ENCODE assay signal across 1 cellular context in genomic region chr16:23803591-23804123, GRCh38.
A peak's percentile ranks its signal among the peaks of the same experiment; 100 is the strongest.
TF ChIP-seq lines count a peak whose summit lies in the region.

No MANE protein-coding gene starts in this region.

TF ChIP-seq in GM12878, 131 proteins besides CTCF, POLR2A, EP300 and RAD21 (continued from another document):
- peak; percentile 90 for TF ChIP-seq SMC3 (IDR thresholded peaks at IDR 0.05; ENCODE audit: borderline replicate concordance, low read length)
- no peak for TF ChIP-seq IKZF1 (conservative IDR thresholded peaks at IDR 0.05)
- no peak for TF ChIP-seq KAT2A (conservative IDR thresholded peaks at IDR 0.05; ENCODE audit: control insufficient read depth, low read depth, low read length)
- no peak for TF ChIP-seq NFXL1 (IDR thresholded peaks at IDR 0.05; ENCODE audit: borderline replicate concordance)
- TF ChIP-seq CBX3 (IDR thresholded peaks at IDR 0.05; ENCODE audit: borderline replicate concordance, low read depth) = no peak
- no peak for TF ChIP-seq FOXK2 (IDR thresholded peaks at IDR 0.05)
- 0 out of 2 replicates have a peak, but pooled peaks have one; percentile 34 for TF ChIP-seq NBN (IDR thresholded peaks at IDR 0.05)
- TF ChIP-seq SMARCA5 (IDR thresholded peaks at IDR 0.05) = peak; percentile 72; the same call in 1 of the 2 replicates
- no peak for TF ChIP-seq TCF3 (IDR thresholded peaks at IDR 0.05; ENCODE audit: borderline replicate concordance, insufficient read depth, low read depth, low read length)
- peak; percentile 43 to 47; a peak in 3 of 4 replicates for TF ChIP-seq BHLHE40 (IDR thresholded peaks at IDR 0.05; ENCODE audit: borderline replicate concordance in 1 of 2, low read depth in 2 of 2, low read length in 1 of 2)
- no peak for TF ChIP-seq STAT1 (conservative IDR thresholded peaks at IDR 0.05)
- TF ChIP-seq RFX5 (IDR thresholded peaks at IDR 0.05; ENCODE audit: low read depth, low read length) = no peak
- 0 out of 2 replicates have a peak, but pooled peaks have one; percentile 48 for TF ChIP-seq YY1 (IDR thresholded peaks at IDR 0.05; ENCODE audit: low read depth, low read length)
- TF ChIP-seq PRDM15 (CRISPR knock-in tag; IDR thresholded peaks at IDR 0.05) = no peak
- TF ChIP-seq PAX5 (IDR thresholded peaks at IDR 0.05; ENCODE audit: borderline replicate concordance, low read depth, low read length) = no peak
- no peak for TF ChIP-seq FOXM1 (IDR thresholded peaks at IDR 0.05; ENCODE audit: low read depth, low read length)
- TF ChIP-seq IKZF2 (IDR thresholded peaks at IDR 0.05) = no peak; a peak in 1 of 4 replicates
- no peak for TF ChIP-seq NRF1 (conservative IDR thresholded peaks at IDR 0.05; ENCODE audit: low read depth, low read length)
- TF ChIP-seq PAX8 (IDR thresholded peaks at IDR 0.05) = no peak
- TF ChIP-seq CHD1 (IDR thresholded peaks at IDR 0.05; ENCODE audit: low read depth, low read length) = no peak
- no peak for TF ChIP-seq BACH1 (IDR thresholded peaks at IDR 0.05; ENCODE audit: borderline replicate concordance)
- no peak for TF ChIP-seq DPF2 (IDR thresholded peaks at IDR 0.05)
- no peak for TF ChIP-seq PKNOX1 (IDR thresholded peaks at IDR 0.05)
